Comparison of ENCODE assay signal across 8 cellular contexts in genomic region chr17:77088455-77089117, GRCh38. TPM values are rescaled to one million over a fixed set of nuclear protein-coding genes. Genes with fewer than 3 reads are reported as not detected.
DNase-seq lines count a peak whose midpoint lies in the region; ATAC-seq and TF ChIP-seq lines count a peak whose summit lies in the region.

No MANE protein-coding gene starts in this region.

- peak overlapping the region; percentile 65 for H2BK120ac ChIP-seq in IMR-90 (ENCODE audit: low read depth, low read length)

- H2AFZ ChIP-seq in IMR-90 (replicated peaks; ENCODE audit: low read length, poor library complexity) (peak overlapping the region; percentile 92), OCI-LY3 (ENCODE audit: low read depth, low read length) (peak overlapping the region; percentile 97)

- H2BK20ac ChIP-seq in IMR-90 (ENCODE audit: low read depth, low read length), result peak overlapping the region; percentile 52; the same call in 1 of the 2 replicates

- peak overlapping the region; percentile 89 for H4K5ac ChIP-seq in IMR-90 (ENCODE audit: low read depth, low read length)

- in situ Hi-C loops in IMR-90 (cut with MboI; ENCODE audit: low sequenced_read_pairs), result loop anchor here (5.0 kb wide), 1 partner anchor 154 kb away; no protein-coding TSS in a partner anchor

- peak overlapping the region; percentile 100; the same call in 1 of the 2 replicates for H2AK5ac ChIP-seq in IMR-90 (ENCODE audit: low read depth, low read length)

- peak overlapping the region; percentile 71; the same call in 1 of the 3 replicates for H2BK15ac ChIP-seq in IMR-90 (ENCODE audit: low read depth, low read length)

- peak overlapping the region; percentile 99 for H2AK9ac ChIP-seq in IMR-90 (replicated peaks; ENCODE audit: low read depth, low read length, poor library complexity)

- dilution Hi-C loops in IMR-90 (cut with HindIII; ENCODE audit: low sequenced_read_pairs, unreplicated experiment), result no loop called here

- H4K91ac ChIP-seq in IMR-90 (ENCODE audit: insufficient read depth, low read depth, low read length), result peak overlapping the region; percentile 80

- H4K20me1 ChIP-seq in IMR-90 (ENCODE audit: insufficient read depth, low read length) (no peaks in the 10 kb centered on the region), OCI-LY3 (ENCODE audit: insufficient read depth, low read length) (no peaks in the 10 kb centered on the region)

- POLR2A ChIA-PET in IMR-90 (lab: Charles Lee; ENCODE audit: unreplicated experiment), result interaction anchor here (0.5 to 1.0 kb wide), 4 partner anchors 11 to 90 kb away, joined by 3 read pairs; no protein-coding TSS in a partner anchor

- CTCF ChIA-PET in IMR-90 (lab: Yijun Ruan, JAX), result interaction anchor here (0.5 to 1.4 kb wide), 10 partner anchors 10 to 216 kb away, joined by 3 to 4 read pairs (median 4); no protein-coding TSS in a partner anchor

- peak overlapping the region; percentile 86 for H3K23ac ChIP-seq in IMR-90 (ENCODE audit: low read depth, low read length)

- TF ChIP-seq RAD21 in IMR-90 (IDR thresholded peaks at IDR 0.05; ENCODE audit: low read length), result peak; percentile 56

- DNase-seq in DMS153 treated with DMSO at 0.1 percent for 48 hours (lab: John Stamatoyannopoulos, UW; ENCODE audit: unreplicated experiment) (peak; percentile 88), IMR-90 (peak; percentile 98), activated T-cell treated with anti-CD3 and anti-CD28 coated beads for 4 hours (peak; percentile 83), epithelial cell of proximal tubule (ENCODE audit: low read depth) (peak; percentile 59), mucosa of gallbladder (ENCODE audit: low spot score) (peak; percentile 90)
- DNase-seq in stimulated activated CD8-positive, alpha-beta memory T cell treated with anti-CD3 and anti-CD28 coated beads, Interleukin-4, amount 100 ng/mL, for 24 hours (ENCODE audit: low read depth), result peak; percentile 84

- peak overlapping the region; percentile 81 to 95 for H4K8ac ChIP-seq in IMR-90 (ENCODE audit: low read depth in 2 of 2, low read length in 2 of 2)

- H3K36me3 ChIP-seq in IMR-90 (ENCODE audit: control insufficient read depth, insufficient read depth, low read length) (peaks cover 15% of the 10 kb centered on the region), OCI-LY3 (replicated peaks; ENCODE audit: low read depth, low read length) (peaks cover 29% of the 10 kb centered on the region)

- peaks cover 2% of the 10 kb centered on the region; the same call in 1 of the 2 replicates for H3K27me3 ChIP-seq in IMR-90 (ENCODE audit: control insufficient read depth, insufficient read depth, low read length)
- H3K27me3 ChIP-seq in OCI-LY3 (ENCODE audit: low read depth, low read length), result no peaks in the 10 kb centered on the region

- H3K4me3 ChIP-seq in IMR-90 (ENCODE audit: insufficient read depth, low read depth, low read length) (peak overlapping the region; percentile 61), OCI-LY3 (ENCODE audit: low read length) (peak overlapping the region; percentile 98), epithelial cell of proximal tubule (ENCODE audit: low read depth, low read length) (peak overlapping the region; percentile 99)

- H3K4me2 ChIP-seq in IMR-90 (ENCODE audit: low read depth, low read length), result peak overlapping the region; percentile 99
- H3K4me2 ChIP-seq in OCI-LY3 (ENCODE audit: low read length), result peak overlapping the region; percentile 86

- peak overlapping the region; percentile 81 for H3K56ac ChIP-seq in IMR-90 (ENCODE audit: extremely low read depth, insufficient read depth, low read length)

- peak overlapping the region; percentile 39 for H3K18ac ChIP-seq in IMR-90 (ENCODE audit: low read depth, low read length)

- H3K4me1 ChIP-seq in IMR-90 (ENCODE audit: control insufficient read depth, insufficient read depth, low read length) (no peaks in the 10 kb centered on the region), OCI-LY3 (ENCODE audit: low read length) (peaks cover 32% of the 10 kb centered on the region)

- peaks cover 3% of the 10 kb centered on the region; the same call in 1 of the 2 replicates for H3K9me1 ChIP-seq in IMR-90 (ENCODE audit: insufficient read depth, low read length)

- peaks cover 27 to 42% of the 10 kb centered on the region in 2 experiments for H3K79me1 ChIP-seq in IMR-90 (ENCODE audit: low read depth in 1 of 2, low read length in 2 of 2)

- intact Hi-C loops in IMR-90 (cut with micrococcal nuclease), result loop anchor here (2.0 to 5.0 kb wide), 2 partner anchors 52 to 234 kb away; partner anchors contain the start of gene SEC14L1

- H3K79me2 ChIP-seq in OCI-LY3 (ENCODE audit: low read length), result peaks cover 56% of the 10 kb centered on the region

- H3K14ac ChIP-seq in IMR-90 (replicated peaks; ENCODE audit: low read depth, low read length), result peak overlapping the region; percentile 91

- peak; percentile 79 for ATAC-seq in GM21528 (IDR thresholded peaks at IDR 0.05; ENCODE audit: low FRiP score, unreplicated experiment)
- ATAC-seq in IMR-90 (ENCODE audit: low read depth), result peak; percentile 95

- H3K9me3 ChIP-seq in IMR-90 (ENCODE audit: control insufficient read depth, insufficient read depth, low read length), result no peaks in the 10 kb centered on the region
- no peaks in the 10 kb centered on the region for H3K9me3 ChIP-seq in OCI-LY3 (ENCODE audit: insufficient read depth, low read length)

- 0% methylated on average over 13 of the region's 40 CpGs; no CpG with 5 or more reads in 1 of the 2 experiments for WGBS in IMR-90 (ENCODE audit: extremely low coverage in 2 of 2, insufficient read length in 1 of 2), 2 experiments

- H3K4ac ChIP-seq in IMR-90 (ENCODE audit: low read depth, low read length), result peak overlapping the region; percentile 92

- peak; percentile 62; the same call in 1 of the 2 replicates for TF ChIP-seq POLR2A in IMR-90 (IDR thresholded peaks at IDR 0.05; ENCODE audit: low read depth, low read length)

- TF ChIP-seq CTCF in IMR-90 (conservative IDR thresholded peaks at IDR 0.05; ENCODE audit: low read depth, low read length) (peak; percentile 90), OCI-LY3 (IDR thresholded peaks at IDR 0.05; ENCODE audit: low read depth, low read length) (peak; percentile 37), epithelial cell of proximal tubule (conservative IDR thresholded peaks at IDR 0.05; ENCODE audit: low read depth, low read length) (peak; percentile 39)

- H2BK5ac ChIP-seq in IMR-90 (ENCODE audit: low read depth, low read length, poor library complexity, severe bottlenecking), result peak overlapping the region; percentile 72

- H3K27ac ChIP-seq in IMR-90 (ENCODE audit: insufficient read depth, low read length), result peak overlapping the region; percentile 78
- peak overlapping the region; percentile 84 for H3K27ac ChIP-seq in OCI-LY3 (ENCODE audit: low read length)

- H3K9ac ChIP-seq in IMR-90 (ENCODE audit: low read depth, low read length) (peak overlapping the region; percentile 68), OCI-LY3 (ENCODE audit: low read length) (peak overlapping the region; percentile 100)

- TSS peak; percentile 84 for BruUV-seq in IMR-90 (replicated peaks; lab: Mats Ljungman, UMichigan)

TF ChIP-seq in IMR-90, 13 proteins besides CTCF, POLR2A, EP300 and RAD21:
- TF ChIP-seq CHD1 (IDR thresholded peaks at IDR 0.05; ENCODE audit: low read depth, low read length) (no peak), FOS (IDR thresholded peaks at IDR 0.05; ENCODE audit: low read depth, low read length) (peak; percentile 70; the same call in 1 of the 2 replicates), ELK1 (IDR thresholded peaks at IDR 0.05; ENCODE audit: borderline replicate concordance, low read depth, low read length) (peak; percentile 54; the same call in 1 of the 2 replicates), NFE2L2 (IDR thresholded peaks at IDR 0.05; ENCODE audit: low read depth, low read length) (peak; percentile 40; the same call in 1 of the 2 replicates), MXI1 (IDR thresholded peaks at IDR 0.05; ENCODE audit: borderline replicate concordance, low read depth, low read length) (peak; percentile 97), MAFK (IDR thresholded peaks at IDR 0.05; ENCODE audit: low read depth, low read length) (peak; percentile 80), BHLHE40 (IDR thresholded peaks at IDR 0.05; ENCODE audit: low read depth, low read length) (peak; percentile 93), SMC3 (IDR thresholded peaks at IDR 0.05; ENCODE audit: low read depth, low read length) (peak; percentile 65), RFX5 (IDR thresholded peaks at IDR 0.05; ENCODE audit: low read depth, low read length) (no peak), MAZ (IDR thresholded peaks at IDR 0.05; ENCODE audit: borderline replicate concordance, low read depth, low read length) (0 out of 2 replicates have a peak, but pooled peaks have one; percentile 22), CEBPB (IDR thresholded peaks at IDR 0.05; ENCODE audit: low read depth, low read length) (no peak)
- TF ChIP-seq, protein P1, sequence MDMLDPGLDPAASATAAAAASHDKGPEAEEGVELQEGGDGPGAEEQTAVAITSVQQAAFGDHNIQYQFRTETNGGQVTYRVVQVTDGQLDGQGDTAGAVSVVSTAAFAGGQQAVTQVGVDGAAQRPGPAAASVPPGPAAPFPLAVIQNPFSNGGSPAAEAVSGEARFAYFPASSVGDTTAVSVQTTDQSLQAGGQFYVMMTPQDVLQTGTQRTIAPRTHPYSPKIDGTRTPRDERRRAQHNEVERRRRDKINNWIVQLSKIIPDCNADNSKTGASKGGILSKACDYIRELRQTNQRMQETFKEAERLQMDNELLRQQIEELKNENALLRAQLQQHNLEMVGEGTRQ (IDR thresholded peaks at IDR 0.05; ENCODE audit: low read depth, low read length), result peak; percentile 77

RNA-seq across cellular contexts. Expression of gene SEC14L1, which starts 52.2 kb away (rescaled TPM):
- 24.9 and 27.8 TPM in 2 replicates for total RNA-seq in IMR-90 (2012; rRNA removed)
- 32.5 and 35.8 TPM in 2 replicates for polyA plus RNA-seq in IMR-90 (2012; rRNA removed)
- polyA plus RNA-seq in IMR-90 (2012; cell fraction: cytosol; rRNA removed), result 19.2 and 30.0 TPM in 2 replicates
- 40.3 and 52.3 TPM in 2 replicates for polyA plus RNA-seq in IMR-90 (2012; cell fraction: nucleus; rRNA removed; ENCODE audit: low replicate concordance)
- total RNA-seq in epithelial cell of proximal tubule, result 44.3 and 74.4 TPM in 2 replicates
- total RNA-seq in mucosa of gallbladder, result 71.2 TPM

Comparison
In these comparisons a context has a peak if more than half of its experiments do, and no peak if none do; other contexts are left out.
1. Peak in every context shown above with its lines: DNase-seq, ATAC-seq, H3K4me3 ChIP-seq and H3K27ac ChIP-seq.
2. CTCF ChIP-seq: peak in every context shown above with its lines; median percentile 90 in IMR-90; 39 in epithelial cell of proximal tubule; 37 in OCI-LY3.